ENCODE assay signal across 2 cellular contexts in the genomic region with DNA sequence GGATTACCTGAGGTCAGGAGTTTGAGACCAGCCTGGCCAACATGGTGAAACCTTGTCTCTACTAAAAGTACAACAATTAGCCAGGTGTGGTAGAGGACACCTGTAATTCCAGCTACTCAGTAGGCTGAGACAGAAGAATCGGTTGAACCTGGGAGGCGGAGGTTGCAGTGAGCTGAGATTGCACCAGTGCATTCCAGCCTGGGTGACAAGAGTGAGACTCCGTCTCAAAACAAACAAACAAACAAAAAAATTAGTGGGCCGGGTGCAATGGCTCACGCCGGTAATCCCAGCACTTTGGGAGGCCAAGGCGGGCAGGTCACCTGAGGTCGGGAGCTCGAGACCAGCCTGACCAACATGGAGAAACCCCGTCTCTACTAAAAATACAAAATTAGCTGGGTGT. TPM values are rescaled to one million over a fixed set of nuclear protein-coding genes. Genes with fewer than 3 reads are reported as not detected.
"Had no signal": no experiment of that assay in that cellular context is flagged by ENCODE, and none has a peak within 500 bp of the region (broad histone marks: within the 10 kb centered on the region; RNA-seq: fewer than 3 reads in every experiment).

No MANE protein-coding gene starts in this region.

RNA-seq across cellular contexts. Expression of a gene that starts 36.9 kb away (rescaled TPM):
- total RNA-seq: thoracic aorta, vagina had no signal
